ENCODE assay signal across 7 cellular contexts in the genomic region with DNA sequence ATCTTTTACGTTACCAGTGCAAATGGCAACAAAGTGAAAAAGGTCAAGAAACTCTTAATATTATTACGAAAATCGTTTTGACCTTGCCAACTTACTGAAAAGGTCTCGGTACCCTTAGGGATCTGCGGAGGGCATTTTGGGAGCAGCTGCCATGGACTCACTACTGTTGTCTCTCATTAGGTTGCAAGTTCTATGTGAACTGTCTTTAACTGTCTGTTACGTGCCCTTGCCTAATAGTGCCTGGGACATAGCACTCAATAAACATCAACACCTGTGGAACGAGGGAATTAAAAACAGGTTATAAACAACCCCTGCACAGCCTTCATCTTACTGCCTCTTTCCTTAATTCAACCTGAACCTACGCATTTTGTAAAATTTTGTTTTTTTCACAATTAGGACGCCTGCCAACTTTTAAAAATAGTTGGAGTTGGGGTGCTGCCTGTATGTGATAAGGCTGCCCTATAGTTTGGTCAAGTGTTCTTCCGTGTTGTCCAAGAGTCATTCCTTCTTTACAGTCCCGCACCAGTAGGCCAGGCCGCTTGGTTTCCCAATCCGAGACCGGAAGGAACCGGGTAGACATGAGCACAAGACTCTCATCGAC. TPM values are rescaled to one million over a fixed set of nuclear protein-coding genes. Genes with fewer than 3 reads are reported as not detected.
DNase-seq lines count a peak whose midpoint lies in the region; ATAC-seq and TF ChIP-seq lines count a peak whose summit lies in the region.

No MANE protein-coding gene starts in this region.

- H3K27me3 ChIP-seq in Peyer's patch (no peaks in the 10 kb centered on the region), esophagus (ENCODE audit: control insufficient read depth in 1 of 2, insufficient read depth in 2 of 2, low read length in 2 of 2) (no peaks in the 10 kb centered on the region), neuronal stem cell (ENCODE audit: control insufficient read depth in 3 of 3, insufficient read depth in 3 of 3, low read depth in 1 of 3, low read length in 3 of 3) (peaks cover 0 to 13% (median 0%) of the 10 kb centered on the region in 3 experiments)

- peak; percentile 24 for ATAC-seq in GM18873 (IDR thresholded peaks at IDR 0.05; ENCODE audit: low FRiP score, unreplicated experiment)
- ATAC-seq in HG02678 (IDR thresholded peaks at IDR 0.05; ENCODE audit: unreplicated experiment) = peak; percentile 31

- DNase-seq in Peyer's patch (no peak), neuronal stem cell (ENCODE audit: low spot score) (no peak), KG1 (lab: John Stamatoyannopoulos, UW) (no peak)
- DNase-seq in stimulated activated CD4-positive, alpha-beta T cell treated with anti-CD3 and anti-CD28 coated beads, Interleukin-2, amount 100 ng/mL, for 24 hours = no peak

- H3K9ac ChIP-seq in neuronal stem cell (ENCODE audit: low read depth, low read length, poor library complexity) = no peak overlapping the region

- H3K27ac ChIP-seq in Peyer's patch = peak overlapping the region; percentile 94 to 100 (median 98)
- peak overlapping the region; percentile 99 to 100 for H3K27ac ChIP-seq in esophagus (ENCODE audit: low read depth in 2 of 2, low read length in 1 of 2)
- H3K27ac ChIP-seq in neuronal stem cell (replicated peaks; ENCODE audit: low read length) = peak overlapping the region; percentile 77

- no peak overlapping the region for H4K8ac ChIP-seq in neuronal stem cell (ENCODE audit: low read depth, low read length)

- H3K36me3 ChIP-seq in Peyer's patch (no peaks in the 10 kb centered on the region), esophagus (ENCODE audit: control insufficient read depth in 2 of 2, insufficient read depth in 2 of 2, low read length in 1 of 2) (no peaks in the 10 kb centered on the region), neuronal stem cell (replicated peaks in 1 of 2; ENCODE audit: control insufficient read depth in 2 of 2, insufficient read depth in 2 of 2, low read length in 2 of 2) (peaks cover 0 to 22% of the 10 kb centered on the region in 2 donors)

- no peaks in the 10 kb centered on the region for H3K79me1 ChIP-seq in neuronal stem cell (ENCODE audit: low read depth, low read length)

- no peak overlapping the region for H2BK5ac ChIP-seq in neuronal stem cell (ENCODE audit: low read length)

- H3K4ac ChIP-seq in neuronal stem cell (ENCODE audit: low read length) = no peak overlapping the region

- no peak overlapping the region for H2BK15ac ChIP-seq in neuronal stem cell (ENCODE audit: low read length)

- TF ChIP-seq POLR2A in Peyer's patch (IDR thresholded peaks at IDR 0.05) = no peak

- H2AFZ ChIP-seq in neuronal stem cell (ENCODE audit: low read length) = peak overlapping the region; percentile 97

- no peak overlapping the region for H2BK120ac ChIP-seq in neuronal stem cell (ENCODE audit: low read depth, low read length)

- no peak overlapping the region for H3K18ac ChIP-seq in neuronal stem cell (ENCODE audit: low read length)

- no peak overlapping the region for H2AK5ac ChIP-seq in neuronal stem cell (ENCODE audit: low read depth, low read length)

- H3K14ac ChIP-seq in neuronal stem cell (ENCODE audit: low read length) = no peak overlapping the region

- TF ChIP-seq CTCF in Peyer's patch (IDR thresholded peaks at IDR 0.05) = no peak

- WGBS in esophagus, 2 donors = 22 to 25% methylated on average over 16 of the region's 16 CpGs
- WGBS in neuronal stem cell (ENCODE audit: extremely low coverage in 2 of 2, insufficient read length in 2 of 2, insufficient replicate concordance in 1 of 2), 2 donors = no CpG with 5 or more reads among the region's 16 CpGs

- peak overlapping the region; percentile 46 for H3K4me2 ChIP-seq in neuronal stem cell (ENCODE audit: insufficient read depth, low read length, poor library complexity, severe bottlenecking)

- H4K91ac ChIP-seq in neuronal stem cell (ENCODE audit: low read depth, low read length, poor library complexity) = no peak overlapping the region

- H3K23ac ChIP-seq in neuronal stem cell (ENCODE audit: low read depth, low read length, poor library complexity) = peak overlapping the region; percentile 94

- H3K4me1 ChIP-seq in Peyer's patch (peaks cover 0 to 24% (median 0%) of the 10 kb centered on the region in 4 donors), esophagus (ENCODE audit: control insufficient read depth in 2 of 2, insufficient read depth in 2 of 2, low read length in 1 of 2) (no peaks in the 10 kb centered on the region), neuronal stem cell (ENCODE audit: control insufficient read depth in 2 of 2, insufficient read depth in 1 of 2, low read depth in 1 of 2, low read length in 2 of 2) (peaks cover 2 to 9% of the 10 kb centered on the region in 2 donors)

- H2BK12ac ChIP-seq in neuronal stem cell (ENCODE audit: low read length) = no peak overlapping the region

- H3K9me3 ChIP-seq in Peyer's patch = no peaks in the 10 kb centered on the region
- no peaks in the 10 kb centered on the region for H3K9me3 ChIP-seq in esophagus (ENCODE audit: control insufficient read depth in 2 of 2, insufficient read depth in 1 of 2, low read depth in 1 of 2, low read length in 1 of 2)
- H3K9me3 ChIP-seq in neuronal stem cell (replicated peaks in 1 of 2; ENCODE audit: control insufficient read depth in 2 of 2, insufficient read depth in 1 of 2, low read depth in 1 of 2, low read length in 2 of 2) = no peaks in the 10 kb centered on the region

- peak overlapping the region; percentile 72 to 95 (median 80) for H3K4me3 ChIP-seq in Peyer's patch
- peak overlapping the region; percentile 73 to 96 for H3K4me3 ChIP-seq in esophagus (ENCODE audit: low read depth in 1 of 2, low read length in 2 of 2)
- H3K4me3 ChIP-seq in neuronal stem cell (ENCODE audit: low read length in 2 of 2) = peak overlapping the region; percentile 74 to 95

RNA-seq across cellular contexts. Expression of gene SREK1, which starts 0.5 kb away (rescaled TPM):
- 100 to 1,000 TPM in 3 of 4 donors, 10 to 100 TPM in 1; 99.8 to 282 (median 115) TPM for total RNA-seq in Peyer's patch
- 10 to 100 TPM; 17.6 to 41.8 TPM for polyA plus RNA-seq in esophagus
- polyA plus RNA-seq in neuronal stem cell (2013, experiment 1 of 2) = 65.0 TPM
- 67.2 TPM for polyA plus RNA-seq in neuronal stem cell (2013, experiment 2 of 2)
